36 cellular contexts compared by ENCODE assay signal in the genomic region with DNA sequence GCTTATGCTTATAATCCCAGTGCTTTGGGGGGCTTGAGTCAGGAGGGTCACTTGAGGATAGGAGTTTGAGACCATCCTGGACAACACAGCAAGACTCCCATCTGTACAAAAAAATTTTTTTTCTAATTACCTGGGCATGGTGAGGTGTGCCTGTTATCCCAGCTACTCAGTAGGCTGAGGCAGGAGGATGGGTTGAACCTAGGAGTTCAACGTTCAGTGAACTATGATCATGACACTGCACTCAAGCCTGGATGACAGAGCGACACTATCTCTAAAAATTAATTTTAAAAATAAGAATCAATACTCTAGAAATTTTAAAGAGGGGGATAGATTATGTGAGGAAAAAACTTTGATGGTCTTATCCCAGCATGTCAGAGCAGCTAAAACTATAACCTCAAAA.
"Had no signal": no experiment of that assay in that cellular context is flagged by ENCODE, and none has a peak within 500 bp of the region (broad histone marks: within the 10 kb centered on the region; RNA-seq: fewer than 3 reads in every experiment).

No MANE protein-coding gene starts in this region.

- H3K27me3 Mint-ChIP-seq: activated B cell treated with CpG ODN at 0.5 μM for 24 hours; activated CD4-positive, alpha-beta memory T cell treated with anti-CD3 and anti-CD28 coated beads for 36 hours; activated CD4-positive, alpha-beta T cell treated with anti-CD3 and anti-CD28 coated beads, Interleukin-2, amount 10 ng/mL, durations not matched to agents 24 days and 14 days; activated CD8-positive, alpha-beta T cell treated with anti-CD3 and anti-CD28 coated beads for 36 hours; activated naive CD4-positive, alpha-beta T cell treated with anti-CD3 and anti-CD28 coated beads, Interleukin-2, amount 10 ng/mL, durations not matched to agents 7 days and 5 days; activated naive CD4-positive, alpha-beta T cell treated with anti-CD3 and anti-CD28 coated beads, Interleukin-2, amount 50 U/mL, for 24 hours; activated naive CD8-positive, alpha-beta T cell; activated naive CD8-positive, alpha-beta T cell treated with anti-CD3 and anti-CD28 coated beads, Interleukin-2, amount 10 ng/mL, durations not matched to agents 7 days and 5 days; activated naive CD8-positive, alpha-beta T cell treated with anti-CD3 and anti-CD28 coated beads, Interleukin-2, amount 50 U/mL, for 24 hours; brain; central memory CD8-positive, alpha-beta T cell had no signal

- H3K9me3 Mint-ChIP-seq: activated B cell treated with CpG ODN at 0.5 μM for 24 hours; activated CD8-positive, alpha-beta T cell treated with anti-CD3 and anti-CD28 coated beads for 36 hours; activated naive CD4-positive, alpha-beta T cell treated with anti-CD3 and anti-CD28 coated beads, Interleukin-2, amount 50 U/mL, for 24 hours; activated naive CD8-positive, alpha-beta T cell treated with anti-CD3 and anti-CD28 coated beads, Interleukin-2, amount 50 U/mL, for 24 hours; central memory CD8-positive, alpha-beta T cell had no signal

- FAIRE-seq: bronchial epithelial cell, TTC549 had no signal

- H3K9me3 ChIP-seq: ascending aorta had no signal

- H3K4me3 Mint-ChIP-seq: activated CD4-positive, alpha-beta memory T cell treated with anti-CD3 and anti-CD28 coated beads for 36 hours; activated CD4-positive, alpha-beta T cell treated with anti-CD3 and anti-CD28 coated beads, Interleukin-2, amount 10 ng/mL, durations not matched to agents 24 days and 14 days; activated CD8-positive, alpha-beta T cell treated with anti-CD3 and anti-CD28 coated beads for 36 hours; activated naive CD4-positive, alpha-beta T cell treated with anti-CD3 and anti-CD28 coated beads, Interleukin-2, amount 10 ng/mL, durations not matched to agents 7 days and 5 days; activated naive CD4-positive, alpha-beta T cell treated with anti-CD3 and anti-CD28 coated beads, Interleukin-2, amount 50 U/mL, for 24 hours; activated naive CD8-positive, alpha-beta T cell; activated naive CD8-positive, alpha-beta T cell treated with anti-CD3 and anti-CD28 coated beads, Interleukin-2, amount 10 ng/mL, durations not matched to agents 7 days and 5 days; activated naive CD8-positive, alpha-beta T cell treated with anti-CD3 and anti-CD28 coated beads, Interleukin-2, amount 50 U/mL, for 24 hours; brain; central memory CD8-positive, alpha-beta T cell; T-helper 1 cell treated with Interleukin-12 subunit alpha and Interleukin-12 subunit beta and Interleukin-4 antibody, amounts not matched to agents 30 μg/mL and 1 μg/mL, for 36 hours; T-helper 2 cell treated with Interferon-gamma antibody and Interleukin-4, amounts not matched to agents 5 μg/mL and 100 μg/mL, for 36 hours had no signal

- H3K27me3 ChIP-seq: ascending aorta, cardiac muscle cell had no signal

- H3K4me3 ChIP-seq: ascending aorta, cardiac muscle cell had no signal

- H3K4me1 ChIP-seq: ascending aorta had no signal

- DNase-seq: activated B cell treated with CpG ODN at 0.5 μM for 24 hours; activated CD4-positive, alpha-beta memory T cell treated with anti-CD3 and anti-CD28 coated beads for 36 hours; activated CD4-positive, alpha-beta T cell treated with anti-CD3 and anti-CD28 coated beads for 4 hours; activated CD4-positive, alpha-beta T cell treated with anti-CD3 and anti-CD28 coated beads, Interleukin-2, amount 10 ng/mL, durations not matched to agents 24 days and 14 days; activated CD4-positive, alpha-beta T cell treated with anti-CD3 and anti-CD28 coated beads, Interleukin-2, amount 50 U/mL, for 1 hour; activated CD4-positive, alpha-beta T cell treated with anti-CD3 and anti-CD28 coated beads, Interleukin-2, amount 50 U/mL, for 4 hours; activated CD4-positive, CD25-positive, alpha-beta regulatory T cell treated with anti-CD3 and anti-CD28 coated beads, Interleukin-2, amount 50 U/mL, for 72 hours; activated CD8-positive, alpha-beta memory T cell treated with anti-CD3 and anti-CD28 coated beads, Interleukin-2, amount 50 U/mL, for 4 hours; activated CD8-positive, alpha-beta T cell treated with anti-CD3 and anti-CD28 coated beads for 36 hours; activated effector memory CD4-positive, alpha-beta T cell treated with Interleukin-2 at 50 U/mL for 16 hours; activated gamma-delta T cell; activated naive CD4-positive, alpha-beta T cell treated with anti-CD3 and anti-CD28 coated beads, Interleukin-2, amount 10 ng/mL, durations not matched to agents 7 days and 5 days; activated naive CD4-positive, alpha-beta T cell treated with Interleukin-2 at 50 U/mL for 16 hours; activated naive CD8-positive, alpha-beta T cell treated with anti-CD3 and anti-CD28 coated beads, Interleukin-2, amount 10 ng/mL, durations not matched to agents 7 days and 5 days; activated naive CD8-positive, alpha-beta T cell treated with anti-CD3 and anti-CD28 coated beads, Interleukin-2, amount 50 U/mL, for 24 hours; activated T-cell treated with anti-CD3 and anti-CD28 coated beads for 4 hours; activated T-cell treated with anti-CD3 and anti-CD28 coated beads, Interleukin-2, amount 50 U/mL, for 1 hour; activated T-cell treated with anti-CD3 and anti-CD28 coated beads, Interleukin-2, amount 50 U/mL, for 48 hours; amygdala; anterior cingulate cortex; caudate nucleus; cerebellar nuclear complex; T-helper 1 cell; T-helper 2 cell; T-helper 9 cell had no signal

- H3K36me3 ChIP-seq: ascending aorta, cardiac muscle cell had no signal

- ATAC-seq: activated CD8-positive, alpha-beta T cell treated with anti-CD3 and anti-CD28 coated beads for 36 hours; activated naive CD8-positive, alpha-beta T cell treated with anti-CD3 and anti-CD28 coated beads, Interleukin-2, amount 50 U/mL, for 24 hours had no signal

- H3K27ac ChIP-seq: ascending aorta, cardiac muscle cell, VCaP had no signal
